8 cellular contexts compared by ENCODE assay signal in genomic region chr3:127820221-127820870, GRCh38. TPM values are rescaled to one million over a fixed set of nuclear protein-coding genes. Genes with fewer than 3 reads are reported as not detected.
DNase-seq lines count a peak whose midpoint lies in the region; ATAC-seq and TF ChIP-seq lines count a peak whose summit lies in the region.

No MANE protein-coding gene starts in this region.

- no peaks in the 10 kb centered on the region for H3K27me3 ChIP-seq in thoracic aorta (replicated peaks; ENCODE audit: insufficient read depth)

- ATAC-seq in thoracic aorta (ENCODE audit: insufficient number of reproducible peaks, low FRiP score, low read depth): no peak
- no peak for ATAC-seq in HG02973 (IDR thresholded peaks at IDR 0.05; ENCODE audit: unreplicated experiment)
- ATAC-seq in GM21528 (IDR thresholded peaks at IDR 0.05; ENCODE audit: low FRiP score, unreplicated experiment): no peak

- peak; percentile 15 for TF ChIP-seq CTCF in thoracic aorta (IDR thresholded peaks at IDR 0.05)

- DNase-seq in NCI-H2196 (lab: John Stamatoyannopoulos, UW; ENCODE audit: unreplicated experiment): peak; percentile 36
- no peak for DNase-seq in NCI-H2196 treated with DMSO at 0.1 percent for 48 hours (lab: John Stamatoyannopoulos, UW; ENCODE audit: unreplicated experiment)
- peak; percentile 19 for DNase-seq in NCI-H226
- DNase-seq in fibroblast of gingiva (ENCODE audit: low read depth): peak; percentile 72
- no peak for DNase-seq in thoracic aorta (ENCODE audit: low spot score)
- no peak for DNase-seq in DMS153 treated with DMSO at 0.1 percent for 48 hours (lab: John Stamatoyannopoulos, UW; ENCODE audit: unreplicated experiment)

- H3K4me3 ChIP-seq in thoracic aorta: peak overlapping the region; percentile 97

- no peaks in the 10 kb centered on the region for H3K9me3 ChIP-seq in thoracic aorta

- H3K4me1 ChIP-seq in thoracic aorta (ENCODE audit: control insufficient read depth in 1 of 2, low read depth in 2 of 2): peaks cover 9 to 51% of the 10 kb centered on the region in 2 donors

- H3K36me3 ChIP-seq in thoracic aorta: no peaks in the 10 kb centered on the region

- H3K27ac ChIP-seq in thoracic aorta: peak overlapping the region; percentile 49 to 77

RNA-seq across cellular contexts. Expression of gene MGLL, which starts 2.0 kb away (rescaled TPM):
- 10 to 100 TPM; 57.6 to 71.8 TPM for total RNA-seq in thoracic aorta

Comparison
In these comparisons a context has a peak if more than half of its experiments do, and no peak if none do; other contexts are left out.
1. DNase-seq: peak in NCI-H2196 (single experiment), NCI-H226 (single experiment) and fibroblast of gingiva (single experiment); none in NCI-H2196 treated with DMSO at 0.1 percent for 48 hours (single experiment), thoracic aorta (single experiment) and DMS153 treated with DMSO at 0.1 percent for 48 hours (single experiment).